Comparison of ENCODE assay signal across 11 cellular contexts in genomic region chr17:82876149-82876548, GRCh38. TPM values are rescaled to one million over a fixed set of nuclear protein-coding genes. Genes with fewer than 3 reads are reported as not detected.
DNase-seq lines count a peak whose midpoint lies in the region; ATAC-seq and TF ChIP-seq lines count a peak whose summit lies in the region.
"Had no signal": no experiment of that assay in that cellular context is flagged by ENCODE, and none has a peak within 500 bp of the region (broad histone marks: within the 10 kb centered on the region; RNA-seq: fewer than 3 reads in every experiment).

No MANE protein-coding gene starts in this region.

- DNase-seq in GM23338 (ENCODE audit: low spot score), result no peak
- peak; percentile 94 for DNase-seq in RWPE2 (ENCODE audit: low spot score)
- peak; percentile 72 for DNase-seq in fibroblast of villous mesenchyme (ENCODE audit: low read depth)
- no peak for DNase-seq in sciatic nerve (ENCODE audit: low spot score)
- DNase-seq in germinal center (ENCODE audit: low spot score), result no peak
- DNase-seq in testis, result no peak

- H3K4me1 Mint-ChIP-seq in GM23338, result peaks cover 30% of the 10 kb centered on the region

- H3K4me1 ChIP-seq in GM23338 (ENCODE audit: insufficient read depth) (no peaks in the 10 kb centered on the region), RWPE2 (ENCODE audit: insufficient read depth, poor library complexity, severe bottlenecking) (peaks cover 38% of the 10 kb centered on the region), testis (peaks cover 13% of the 10 kb centered on the region)

- H3K36me3 ChIP-seq in GM23338 (ENCODE audit: insufficient read depth) (no peaks in the 10 kb centered on the region; the same call in 1 of the 2 replicates), RWPE2 (ENCODE audit: low read depth) (no peaks in the 10 kb centered on the region; the same call in 1 of the 2 replicates), testis (ENCODE audit: low read depth, missing control alignments) (no peaks in the 10 kb centered on the region)

- H3F3A ChIP-seq in GM23338 (replicated peaks; ENCODE audit: low read depth), result no peaks in the 10 kb centered on the region

- TF ChIP-seq CTCF in GM23338 (conservative IDR thresholded peaks at IDR 0.05; ENCODE audit: low read depth in 2 of 2) (no peak), RWPE2 (IDR thresholded peaks at IDR 0.05; ENCODE audit: poor library complexity, severe bottlenecking) (no peak), fibroblast of villous mesenchyme (IDR thresholded peaks at IDR 0.05; ENCODE audit: insufficient read depth, low read depth, low read length) (no peak), testis (IDR thresholded peaks at IDR 0.05) (no peak)

- H3K9me3 Mint-ChIP-seq in GM23338, result no peaks in the 10 kb centered on the region
- H3K9me3 Mint-ChIP-seq: IgD-negative memory B cell had no signal

- H3K27me3 ChIP-seq in GM23338 (ENCODE audit: insufficient read depth) (no peaks in the 10 kb centered on the region), RWPE2 (ENCODE audit: insufficient read depth, poor library complexity, severe bottlenecking) (no peaks in the 10 kb centered on the region), testis (no peaks in the 10 kb centered on the region)
- H3K27me3 ChIP-seq: SJCRH30 had no signal

- no peak for TF ChIP-seq POLR2A in testis (IDR thresholded peaks at IDR 0.05)

- peaks cover 19% of the 10 kb centered on the region for H3K36me3 Mint-ChIP-seq in GM23338 (ENCODE audit: low read depth)

- H3K27ac Mint-ChIP-seq in GM23338, result peak overlapping the region; percentile 67
- H3K27ac Mint-ChIP-seq: IgD-negative memory B cell had no signal

- peak overlapping the region; percentile 68 for H3K27ac ChIP-seq in GM23338 (ENCODE audit: low read depth)
- peak overlapping the region; percentile 97 for H3K27ac ChIP-seq in RWPE2 (ENCODE audit: poor library complexity, severe bottlenecking)
- H3K27ac ChIP-seq in testis, result peak overlapping the region in 1 of 2 donors; percentile 73
- H3K27ac ChIP-seq: SJCRH30 had no signal

- intact Hi-C loops in sciatic nerve (cut with DNase I) (no loop called here), testis (cut with DNase I; ENCODE audit: low total_unique reads) (no loop called here)

- no peaks in the 10 kb centered on the region for H4K20me1 ChIP-seq in GM23338 (replicated peaks; ENCODE audit: insufficient read depth)

- ATAC-seq in GM23338 (no peak), RWPE2 (ENCODE audit: low read depth) (peak; percentile 71), sciatic nerve (peak; percentile 22), GM21360 (IDR thresholded peaks at IDR 0.05; ENCODE audit: unreplicated experiment) (no peak), GM21717 (IDR thresholded peaks at IDR 0.05; ENCODE audit: unreplicated experiment) (no peak)

- no peak overlapping the region for H3K4me3 Mint-ChIP-seq in GM23338
- H3K4me3 Mint-ChIP-seq: IgD-negative memory B cell had no signal

- H2AFZ ChIP-seq in GM23338, result no peak overlapping the region

- 70 to 81% methylated on average over 18 of the region's 18 CpGs for WGBS in testis, 2 donors

- peaks cover 66% of the 10 kb centered on the region for H3K79me2 ChIP-seq in GM23338 (replicated peaks; ENCODE audit: insufficient read depth)

- H3K9me3 ChIP-seq in RWPE2 (ENCODE audit: severe bottlenecking) (no peaks in the 10 kb centered on the region), testis (no peaks in the 10 kb centered on the region)
- H3K9me3 ChIP-seq: SJCRH30 had no signal

- peaks cover 1% of the 10 kb centered on the region for H3K27me3 Mint-ChIP-seq in GM23338 (ENCODE audit: insufficient read depth, low read depth, poor library complexity)
- H3K27me3 Mint-ChIP-seq: IgD-negative memory B cell had no signal

- no peak overlapping the region for H3K4me2 ChIP-seq in GM23338

- no peaks in the 10 kb centered on the region for H3K9me2 ChIP-seq in GM23338 (ENCODE audit: insufficient read depth)

- H3K4me3 ChIP-seq in GM23338, result no peak overlapping the region
- no peak overlapping the region for H3K4me3 ChIP-seq in RWPE2 (ENCODE audit: severe bottlenecking)
- no peak overlapping the region for H3K4me3 ChIP-seq in fibroblast of villous mesenchyme (ENCODE audit: low read depth, low read length)
- no peak overlapping the region for H3K4me3 ChIP-seq in testis
- H3K4me3 ChIP-seq: SJCRH30 had no signal

TF ChIP-seq in GM23338, 12 proteins besides CTCF, POLR2A, EP300 and RAD21 (continues in another document):
- no peak for TF ChIP-seq ZNF114 (CRISPR knock-in tag; IDR thresholded peaks at IDR 0.05)
- no peak for TF ChIP-seq CREB1 (CRISPR knock-in tag; IDR thresholded peaks at IDR 0.05; ENCODE audit: low read depth)
- TF ChIP-seq STAT1 (IDR thresholded peaks at IDR 0.05; ENCODE audit: unreplicated experiment), result no peak
- TF ChIP-seq ZNF462 (CRISPR knock-in tag; IDR thresholded peaks at IDR 0.05), result no peak
- no peak for TF ChIP-seq EZH2phosphoT487 (IDR thresholded peaks at IDR 0.05; ENCODE audit: unreplicated experiment)
- no peak for TF ChIP-seq ZNF331 (CRISPR knock-in tag; IDR thresholded peaks at IDR 0.05; ENCODE audit: low read depth)
- TF ChIP-seq JUNB (IDR thresholded peaks at IDR 0.05; ENCODE audit: unreplicated experiment), result no peak
- TF ChIP-seq POLR2AphosphoS5 (IDR thresholded peaks at IDR 0.05; ENCODE audit: low read depth), result no peak
- TF ChIP-seq EZH2 (IDR thresholded peaks at IDR 0.05; ENCODE audit: low read depth, unreplicated experiment), result no peak
- TF ChIP-seq NANOG (IDR thresholded peaks at IDR 0.05; ENCODE audit: borderline replicate concordance), result no peak

RNA-seq across cellular contexts. Expression of gene ZNF750, which starts 36.3 kb away (rescaled TPM):
- total RNA-seq in GM23338 (2014; rRNA removed; shearing (Covaris generic)), result 0.17 TPM in 1 of 2 replicates, not detected in the other
- polyA plus RNA-seq in GM23338 (2016; fragmentation: Nextera tagmentation; extraction: Ambion mirVana), result 0.13 and 0.19 TPM in 2 replicates
- total RNA-seq in fibroblast of villous mesenchyme, result not detected in 2 replicates
- total RNA-seq in sciatic nerve, result not detected
- under 1 TPM; 0.50 to 0.63 TPM for total RNA-seq in testis
- 0.21 TPM for polyA plus RNA-seq in testis (ENCODE audit: insufficient read depth, low read depth, low replicate concordance)
- total RNA-seq: H4, SJCRH30 had no signal
- polyA plus RNA-seq: IgD-negative memory B cell had no signal

Comparison
In these comparisons a context has a peak if more than half of its experiments do, and no peak if none do; other contexts are left out.
1. ATAC-seq: peak in RWPE2 (single experiment) and sciatic nerve (single experiment); none in GM23338 (single experiment), GM21360 (single experiment) and GM21717 (single experiment).
2. DNase-seq: peak in RWPE2 (single experiment) and fibroblast of villous mesenchyme (single experiment); none in GM23338 (single experiment), sciatic nerve (single experiment), germinal center (single experiment) and testis (single experiment).